In the genomic region with DNA sequence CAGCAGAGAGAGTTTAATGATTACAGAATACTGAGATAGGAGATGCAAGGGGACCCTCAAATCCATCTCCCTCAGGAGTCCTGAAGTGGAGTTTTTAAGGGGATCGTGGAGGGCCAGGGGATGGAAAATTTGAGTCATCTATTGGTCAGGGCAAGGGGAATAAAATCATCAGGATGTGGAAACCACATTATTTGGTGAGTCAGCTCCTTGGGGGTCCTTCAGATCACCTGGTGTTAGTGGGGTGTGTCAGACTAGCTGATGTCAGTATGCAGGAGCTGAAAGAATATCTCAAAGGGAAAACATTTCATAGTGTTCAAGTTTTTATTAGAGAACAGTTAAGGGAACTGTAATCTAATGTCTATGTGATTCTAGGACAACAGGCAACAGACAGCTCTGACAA, we compare ENCODE assay signal across 26 cellular contexts.
DNase-seq lines count a peak whose midpoint lies in the region; ATAC-seq, FAIRE-seq and TF ChIP-seq lines count a peak whose summit lies in the region.
"Had no signal": no experiment of that assay in that cellular context is flagged by ENCODE, and none has a peak within 500 bp of the region (broad histone marks: within the 10 kb centered on the region; RNA-seq: fewer than 3 reads in every experiment).

No MANE protein-coding gene starts in this region.

- TF ChIP-seq POLR2A in NB4 (IDR thresholded peaks at IDR 0.05; ENCODE audit: extremely low read depth, insufficient read length) (no peak), K562 (conservative IDR thresholded peaks at IDR 0.05) (no peak)

- CTCF ChIA-PET in K562 (lab: Yijun Ruan, JAX; ENCODE audit: low intra/inter-chr PET ratio) = no interaction called here

- H4K20me1 ChIP-seq in K562 (replicated peaks; ENCODE audit: control insufficient read depth, insufficient read depth, low read length) = no peaks in the 10 kb centered on the region

- H3K9ac ChIP-seq in K562 (ENCODE audit: insufficient read depth in 1 of 2, low read depth in 2 of 2, low read length in 2 of 2) = no peak overlapping the region
- H3K9ac ChIP-seq: neural progenitor cell had no signal

- WGBS in K562 (ENCODE audit: insufficient coverage, low coverage, missing lambda C conversion rate) = 25% methylated on average over 1 of the region's 1 CpG
- 60 to 82% (median 67%) methylated on average over 1 of the region's 1 CpG for WGBS in small intestine, 3 donors

- BruUV-seq in K562 (replicated peaks; lab: Mats Ljungman, UMichigan) = no TSS peak

- H3K9me3 ChIP-seq in K562 (replicated peaks; ENCODE audit: control insufficient read depth, insufficient read depth, low read depth, low read length) = no peaks in the 10 kb centered on the region
- H3K9me3 ChIP-seq in small intestine (ENCODE audit: control insufficient read depth, low read depth) = no peaks in the 10 kb centered on the region
- H3K9me3 ChIP-seq: esophagus muscularis mucosa, prostate gland had no signal

- DNase-seq in H4 (ENCODE audit: low spot score) = peak; percentile 72
- DNase-seq in NB4 (ENCODE audit: low read depth) = peak; percentile 4
- DNase-seq in K562 (ENCODE audit: extremely low read depth in 1 of 4, low spot score in 3 of 4) = no peak
- DNase-seq in skeletal muscle cell (ENCODE audit: low read depth) = peak; percentile 7
- no peak for DNase-seq in small intestine
- no peak for DNase-seq in dermis blood vessel endothelial cell
- DNase-seq: activated CD8-positive, alpha-beta T cell treated with anti-CD3 and anti-CD28 coated beads for 36 hours; activated T-cell treated with anti-CD3 and anti-CD28 coated beads, Interleukin-2, amount 50 U/mL, for 1 hour; AML-193; amygdala; cerebellar nuclear complex; DMS79 treated with DMSO at 0.1 percent for 48 hours; effector CD4-positive, alpha-beta T cell; left lung; MM.1S; NCI-H1930; NCI-H446; stimulated activated naive CD4-positive, alpha-beta T cell had no signal

- no peak for TF ChIP-seq RAD21 in K562 (CRISPR knock-in tag; conservative IDR thresholded peaks at IDR 0.05 in 1 of 2, IDR thresholded peaks at IDR 0.05 in 1 of 2)

- H3K9me1 ChIP-seq in K562 (ENCODE audit: control insufficient read depth, insufficient read depth, low read length) = no peaks in the 10 kb centered on the region

- H3K79me2 ChIP-seq in K562 (ENCODE audit: control insufficient read depth, insufficient read depth, low read length) = no peaks in the 10 kb centered on the region

- TF ChIP-seq EP300 in K562 (IDR thresholded peaks at IDR 0.05; ENCODE audit: low read length) = no peak

- H3K27ac ChIP-seq in K562 (ENCODE audit: extremely low read depth, low read depth, low read length) = no peak overlapping the region
- no peak overlapping the region for H3K27ac ChIP-seq in small intestine (ENCODE audit: low read depth in 1 of 2, low read length in 1 of 2)
- H3K27ac ChIP-seq: esophagus muscularis mucosa, left lung, neural progenitor cell, prostate gland, skin epidermis, tibial nerve had no signal

- H3K4me3 ChIP-seq in NB4 (ENCODE audit: low read depth, low read length) (no peak overlapping the region), K562 (no peak overlapping the region), skeletal muscle cell (ENCODE audit: low read depth, low read length) (no peak overlapping the region), small intestine (ENCODE audit: low read depth in 1 of 2, low read length in 2 of 2) (no peak overlapping the region)
- H3K4me3 ChIP-seq: esophagus muscularis mucosa, left lung, neural progenitor cell, prostate gland, skin epidermis, tibial nerve had no signal

- intact Hi-C loops in K562 (cut with micrococcal nuclease) = no loop called here

- in situ Hi-C loops in K562 (cut with MboI) = no loop called here

- FAIRE-seq in K562 (lab: Jason Lieb, UNC) (peak; percentile 11), small intestine (lab: Jason Lieb, UNC) (no peak)

- no peak overlapping the region for H2AFZ ChIP-seq in K562 (ENCODE audit: low read depth, low read length)
- H2AFZ ChIP-seq: neural progenitor cell had no signal

- POLR2A ChIA-PET in K562 (lab: Yijun Ruan, JAX) = no interaction called here

- H3K27me3 ChIP-seq in K562 (ENCODE audit: control insufficient read depth in 2 of 2, insufficient read depth in 2 of 2, low read length in 2 of 2) = no peaks in the 10 kb centered on the region
- H3K27me3 ChIP-seq in small intestine (ENCODE audit: control insufficient read depth in 2 of 2, insufficient read depth in 2 of 2, low read length in 2 of 2) = no peaks in the 10 kb centered on the region
- H3K27me3 ChIP-seq: esophagus muscularis mucosa, left lung, neural progenitor cell, tibial nerve had no signal

- H3K4me1 ChIP-seq in K562 (replicated peaks in 1 of 2; ENCODE audit: control insufficient read depth in 2 of 2, insufficient read depth in 2 of 2, low read length in 2 of 2) (no peaks in the 10 kb centered on the region), small intestine (ENCODE audit: control insufficient read depth in 2 of 2, insufficient read depth in 1 of 2, low read depth in 1 of 2, low read length in 1 of 2) (no peaks in the 10 kb centered on the region)
- H3K4me1 ChIP-seq: esophagus muscularis mucosa, left lung, neural progenitor cell, prostate gland, tibial nerve had no signal

- no peak for TF ChIP-seq CTCF in NB4 (IDR thresholded peaks at IDR 0.05; ENCODE audit: low read depth, low read length)
- TF ChIP-seq CTCF in K562 (IDR thresholded peaks at IDR 0.05 in 2 of 3, conservative IDR thresholded peaks at IDR 0.05 in 1 of 3; ENCODE audit: insufficient read depth in 2 of 3, low read depth in 1 of 3, low read length in 3 of 3) = no peak

- no peak for ATAC-seq in K562
- no peak for ATAC-seq in GM21360 (IDR thresholded peaks at IDR 0.05; ENCODE audit: unreplicated experiment)
- ATAC-seq: activated CD4-positive, CD25-positive, alpha-beta regulatory T cell treated with anti-CD3 and anti-CD28 coated beads, Interleukin-2, amount 50 U/mL, for 24 hours; activated CD8-positive, alpha-beta T cell treated with anti-CD3 and anti-CD28 coated beads for 36 hours; left lung; SK-N-SH treated with all-trans-retinoic acid at 6 μM for 48 hours had no signal

- no peak overlapping the region for H3K4me2 ChIP-seq in K562 (ENCODE audit: insufficient read depth, low read length)
- H3K4me2 ChIP-seq: neural progenitor cell had no signal

- H3K36me3 ChIP-seq in K562 (ENCODE audit: control insufficient read depth, insufficient read depth, low read length) (no peaks in the 10 kb centered on the region), small intestine (ENCODE audit: control insufficient read depth in 2 of 2, insufficient read depth in 2 of 2, low read length in 2 of 2) (no peaks in the 10 kb centered on the region)
- H3K36me3 ChIP-seq: esophagus muscularis mucosa, left lung, prostate gland, tibial nerve had no signal

TF ChIP-seq in K562, 482 proteins besides CTCF, POLR2A, EP300 and RAD21:
- no peak for TF ChIP-seq PHF21A (IDR thresholded peaks at IDR 0.05; ENCODE audit: borderline replicate concordance, low read depth)
- no peak for TF ChIP-seq NRF1 (conservative IDR thresholded peaks at IDR 0.05 in 1 of 2, IDR thresholded peaks at IDR 0.05 in 1 of 2)
- TF ChIP-seq RBM34 (IDR thresholded peaks at IDR 0.05; ENCODE audit: borderline replicate concordance, insufficient read depth, low read length) = no peak
- no peak for TF ChIP-seq L3MBTL2 (IDR thresholded peaks at IDR 0.05)
- TF ChIP-seq, protein P1, sequence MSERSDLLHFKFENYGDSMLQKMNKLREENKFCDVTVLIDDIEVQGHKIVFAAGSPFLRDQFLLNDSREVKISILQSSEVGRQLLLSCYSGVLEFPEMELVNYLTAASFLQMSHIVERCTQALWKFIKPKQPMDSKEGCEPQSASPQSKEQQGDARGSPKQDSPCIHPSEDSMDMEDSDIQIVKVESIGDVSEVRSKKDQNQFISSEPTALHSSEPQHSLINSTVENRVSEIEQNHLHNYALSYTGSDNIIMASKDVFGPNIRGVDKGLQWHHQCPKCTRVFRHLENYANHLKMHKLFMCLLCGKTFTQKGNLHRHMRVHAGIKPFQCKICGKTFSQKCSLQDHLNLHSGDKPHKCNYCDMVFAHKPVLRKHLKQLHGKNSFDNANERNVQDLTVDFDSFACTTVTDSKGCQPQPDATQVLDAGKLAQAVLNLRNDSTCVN (CRISPR knock-in tag; IDR thresholded peaks at IDR 0.05) = no peak
- no peak for TF ChIP-seq ZNF3 (CRISPR knock-in tag; IDR thresholded peaks at IDR 0.05)
- no peak for TF ChIP-seq ERF (CRISPR knock-in tag; IDR thresholded peaks at IDR 0.05)
- TF ChIP-seq KDM1A (IDR thresholded peaks at IDR 0.05) = no peak
- TF ChIP-seq TAF1 (IDR thresholded peaks at IDR 0.05; ENCODE audit: control insufficient read depth, extremely low read depth, insufficient read depth, low read length, severe bottlenecking) = no peak
- no peak for TF ChIP-seq HDAC2 (IDR thresholded peaks at IDR 0.05)
- TF ChIP-seq ZC3H4 (CRISPR knock-in tag; IDR thresholded peaks at IDR 0.05; ENCODE audit: borderline replicate concordance) = no peak
- no peak for TF ChIP-seq ZNF347 (CRISPR knock-in tag; IDR thresholded peaks at IDR 0.05; ENCODE audit: low read depth)
- TF ChIP-seq ZNF124 (CRISPR knock-in tag; IDR thresholded peaks at IDR 0.05) = no peak
- no peak for TF ChIP-seq CHD4 (IDR thresholded peaks at IDR 0.05; ENCODE audit: insufficient read depth, insufficient replicate concordance, low read depth, low read length, poor library complexity, severe bottlenecking)
- TF ChIP-seq ZNF79 (CRISPR knock-in tag; IDR thresholded peaks at IDR 0.05; ENCODE audit: low read depth) = no peak
- TF ChIP-seq SMAD4 (CRISPR knock-in tag; conservative IDR thresholded peaks at IDR 0.05) = no peak
- no peak for TF ChIP-seq SIN3A (IDR thresholded peaks at IDR 0.05; ENCODE audit: borderline replicate concordance in 2 of 2, control insufficient read depth in 1 of 2, low read depth in 2 of 2, low read length in 2 of 2)
- TF ChIP-seq CAMTA2 (CRISPR knock-in tag; conservative IDR thresholded peaks at IDR 0.05) = no peak
- TF ChIP-seq SP1 (CRISPR knock-in tag; IDR thresholded peaks at IDR 0.05) = no peak

Comparison
In these comparisons a context has a peak if more than half of its experiments do, and no peak if none do; other contexts are left out.
1. DNase-seq: peak in H4 (single experiment), NB4 (single experiment) and skeletal muscle cell (single experiment); none in K562 (0 of 4), small intestine (single experiment) and dermis blood vessel endothelial cell (single experiment).